In the genomic region with DNA sequence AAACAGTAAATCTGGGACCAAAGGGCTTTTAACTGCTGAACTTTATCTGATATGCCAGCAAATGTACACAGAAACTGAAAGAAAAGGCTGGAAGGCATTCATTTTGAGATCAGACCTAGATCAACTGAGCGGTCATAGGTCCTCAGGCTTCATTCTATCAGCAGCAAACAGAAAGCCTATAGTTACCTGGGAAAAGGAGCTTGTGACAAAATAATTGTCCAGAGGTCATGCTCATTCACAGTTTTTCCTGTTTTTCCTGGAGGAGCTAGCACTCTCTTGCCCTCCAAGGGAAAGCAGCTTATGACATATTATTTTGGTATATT, we compare ENCODE assay signal across 1 cellular context.
TF ChIP-seq lines count a peak whose summit lies in the region.

No MANE protein-coding gene starts in this region.

TF ChIP-seq in HepG2, 621 proteins besides CTCF, POLR2A, EP300 and RAD21 (continued from another document and continues in another):
- TF ChIP-seq, protein P1, sequence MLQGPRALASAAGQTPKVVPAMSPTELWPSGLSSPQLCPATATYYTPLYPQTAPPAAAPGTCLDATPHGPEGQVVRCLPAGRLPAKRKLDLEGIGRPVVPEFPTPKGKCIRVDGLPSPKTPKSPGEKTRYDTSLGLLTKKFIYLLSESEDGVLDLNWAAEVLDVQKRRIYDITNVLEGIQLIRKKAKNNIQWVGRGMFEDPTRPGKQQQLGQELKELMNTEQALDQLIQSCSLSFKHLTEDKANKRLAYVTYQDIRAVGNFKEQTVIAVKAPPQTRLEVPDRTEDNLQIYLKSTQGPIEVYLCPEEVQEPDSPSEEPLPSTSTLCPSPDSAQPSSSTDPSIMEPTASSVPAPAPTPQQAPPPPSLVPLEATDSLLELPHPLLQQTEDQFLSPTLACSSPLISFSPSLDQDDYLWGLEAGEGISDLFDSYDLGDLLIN (CRISPR knock-in tag; IDR thresholded peaks at IDR 0.05; ENCODE audit: borderline replicate concordance) = no peak
- TF ChIP-seq, protein P2, sequence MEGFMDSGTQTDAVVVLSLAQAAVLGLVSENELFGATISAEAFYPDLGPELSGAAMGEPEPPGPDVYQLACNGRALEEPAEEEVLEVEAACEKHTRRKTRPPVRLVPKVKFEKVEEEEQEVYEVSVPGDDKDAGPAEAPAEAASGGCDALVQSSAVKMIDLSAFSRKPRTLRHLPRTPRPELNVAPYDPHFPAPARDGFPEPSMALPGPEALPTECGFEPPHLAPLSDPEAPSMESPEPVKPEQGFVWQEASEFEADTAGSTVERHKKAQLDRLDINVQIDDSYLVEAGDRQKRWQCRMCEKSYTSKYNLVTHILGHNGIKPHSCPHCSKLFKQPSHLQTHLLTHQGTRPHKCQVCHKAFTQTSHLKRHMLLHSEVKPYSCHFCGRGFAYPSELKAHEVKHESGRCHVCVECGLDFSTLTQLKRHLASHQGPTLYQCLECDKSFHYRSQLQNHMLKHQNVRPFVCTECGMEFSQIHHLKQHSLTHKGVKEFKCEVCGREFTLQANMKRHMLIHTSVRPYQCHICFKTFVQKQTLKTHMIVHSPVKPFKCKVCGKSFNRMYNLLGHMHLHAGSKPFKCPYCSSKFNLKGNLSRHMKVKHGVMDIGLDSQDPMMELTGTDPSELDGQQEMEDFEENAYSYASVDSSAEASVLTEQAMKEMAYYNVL (CRISPR knock-in tag; IDR thresholded peaks at IDR 0.05; ENCODE audit: borderline replicate concordance) = peak; percentile 39; the same call in 1 of the 2 replicates
- peak; percentile 47; the same call in 1 of the 2 replicates for TF ChIP-seq ZNF788 (CRISPR knock-in tag; IDR thresholded peaks at IDR 0.05; ENCODE audit: borderline replicate concordance)
- TF ChIP-seq, protein P3, sequence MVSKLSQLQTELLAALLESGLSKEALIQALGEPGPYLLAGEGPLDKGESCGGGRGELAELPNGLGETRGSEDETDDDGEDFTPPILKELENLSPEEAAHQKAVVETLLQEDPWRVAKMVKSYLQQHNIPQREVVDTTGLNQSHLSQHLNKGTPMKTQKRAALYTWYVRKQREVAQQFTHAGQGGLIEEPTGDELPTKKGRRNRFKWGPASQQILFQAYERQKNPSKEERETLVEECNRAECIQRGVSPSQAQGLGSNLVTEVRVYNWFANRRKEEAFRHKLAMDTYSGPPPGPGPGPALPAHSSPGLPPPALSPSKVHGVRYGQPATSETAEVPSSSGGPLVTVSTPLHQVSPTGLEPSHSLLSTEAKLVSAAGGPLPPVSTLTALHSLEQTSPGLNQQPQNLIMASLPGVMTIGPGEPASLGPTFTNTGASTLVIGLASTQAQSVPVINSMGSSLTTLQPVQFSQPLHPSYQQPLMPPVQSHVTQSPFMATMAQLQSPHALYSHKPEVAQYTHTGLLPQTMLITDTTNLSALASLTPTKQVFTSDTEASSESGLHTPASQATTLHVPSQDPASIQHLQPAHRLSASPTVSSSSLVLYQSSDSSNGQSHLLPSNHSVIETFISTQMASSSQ (IDR thresholded peaks at IDR 0.05; ENCODE audit: low read depth) = peak; percentile 19; the same call in 1 of the 2 replicates
- TF ChIP-seq, protein P3 (CRISPR knock-in tag; IDR thresholded peaks at IDR 0.05; ENCODE audit: borderline replicate concordance) = no peak; the same call in 1 of the 2 replicates
- peak; percentile 41; the same call in 1 of the 2 replicates for TF ChIP-seq HHEX (CRISPR knock-in tag; IDR thresholded peaks at IDR 0.05)
- peak; percentile 31 for TF ChIP-seq SOX13 (IDR thresholded peaks at IDR 0.05)
- TF ChIP-seq SOX13 (CRISPR knock-in tag; conservative IDR thresholded peaks at IDR 0.05 in 1 of 2, IDR thresholded peaks at IDR 0.05 in 1 of 2) = peak in 1 of 2 experiments; percentile 83; a peak in 2 of 4 replicates
- 0 out of 2 replicates have a peak, but pooled peaks have one; percentile 29 for TF ChIP-seq MIER2 (CRISPR knock-in tag; IDR thresholded peaks at IDR 0.05)
- TF ChIP-seq, protein P4, sequence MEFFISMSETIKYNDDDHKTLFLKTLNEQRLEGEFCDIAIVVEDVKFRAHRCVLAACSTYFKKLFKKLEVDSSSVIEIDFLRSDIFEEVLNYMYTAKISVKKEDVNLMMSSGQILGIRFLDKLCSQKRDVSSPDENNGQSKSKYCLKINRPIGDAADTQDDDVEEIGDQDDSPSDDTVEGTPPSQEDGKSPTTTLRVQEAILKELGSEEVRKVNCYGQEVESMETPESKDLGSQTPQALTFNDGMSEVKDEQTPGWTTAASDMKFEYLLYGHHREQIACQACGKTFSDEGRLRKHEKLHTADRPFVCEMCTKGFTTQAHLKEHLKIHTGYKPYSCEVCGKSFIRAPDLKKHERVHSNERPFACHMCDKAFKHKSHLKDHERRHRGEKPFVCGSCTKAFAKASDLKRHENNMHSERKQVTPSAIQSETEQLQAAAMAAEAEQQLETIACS (CRISPR knock-in tag; IDR thresholded peaks at IDR 0.05) = no peak
- TF ChIP-seq, protein P5, sequence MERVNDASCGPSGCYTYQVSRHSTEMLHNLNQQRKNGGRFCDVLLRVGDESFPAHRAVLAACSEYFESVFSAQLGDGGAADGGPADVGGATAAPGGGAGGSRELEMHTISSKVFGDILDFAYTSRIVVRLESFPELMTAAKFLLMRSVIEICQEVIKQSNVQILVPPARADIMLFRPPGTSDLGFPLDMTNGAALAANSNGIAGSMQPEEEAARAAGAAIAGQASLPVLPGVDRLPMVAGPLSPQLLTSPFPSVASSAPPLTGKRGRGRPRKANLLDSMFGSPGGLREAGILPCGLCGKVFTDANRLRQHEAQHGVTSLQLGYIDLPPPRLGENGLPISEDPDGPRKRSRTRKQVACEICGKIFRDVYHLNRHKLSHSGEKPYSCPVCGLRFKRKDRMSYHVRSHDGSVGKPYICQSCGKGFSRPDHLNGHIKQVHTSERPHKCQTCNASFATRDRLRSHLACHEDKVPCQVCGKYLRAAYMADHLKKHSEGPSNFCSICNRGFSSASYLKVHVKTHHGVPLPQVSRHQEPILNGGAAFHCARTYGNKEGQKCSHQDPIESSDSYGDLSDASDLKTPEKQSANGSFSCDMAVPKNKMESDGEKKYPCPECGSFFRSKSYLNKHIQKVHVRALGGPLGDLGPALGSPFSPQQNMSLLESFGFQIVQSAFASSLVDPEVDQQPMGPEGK (CRISPR knock-in tag; IDR thresholded peaks at IDR 0.05) = no peak
- TF ChIP-seq SOX5 (CRISPR knock-in tag; IDR thresholded peaks at IDR 0.05; ENCODE audit: borderline replicate concordance) = peak; percentile 52; the same call in 1 of the 2 replicates
- TF ChIP-seq ELF4 (CRISPR knock-in tag; IDR thresholded peaks at IDR 0.05; ENCODE audit: borderline replicate concordance) = no peak
- no peak for TF ChIP-seq ZFX (CRISPR knock-in tag; IDR thresholded peaks at IDR 0.05; ENCODE audit: low read depth)
- no peak for TF ChIP-seq FOXP1 (IDR thresholded peaks at IDR 0.05)
- TF ChIP-seq FOXP1 (CRISPR knock-in tag; IDR thresholded peaks at IDR 0.05) = peak; percentile 44; the same call in 1 of the 2 replicates
- TF ChIP-seq MAFK (conservative IDR thresholded peaks at IDR 0.05 in 1 of 2, IDR thresholded peaks at IDR 0.05 in 1 of 2; ENCODE audit: low read length in 2 of 2) = no peak
- TF ChIP-seq TBX2 (CRISPR knock-in tag; IDR thresholded peaks at IDR 0.05; ENCODE audit: borderline replicate concordance) = peak; percentile 84
- no peak for TF ChIP-seq TBX3 (IDR thresholded peaks at IDR 0.05; ENCODE audit: borderline replicate concordance)
- TF ChIP-seq HOXA7 (CRISPR knock-in tag; IDR thresholded peaks at IDR 0.05) = no peak
- TF ChIP-seq, protein P6, sequence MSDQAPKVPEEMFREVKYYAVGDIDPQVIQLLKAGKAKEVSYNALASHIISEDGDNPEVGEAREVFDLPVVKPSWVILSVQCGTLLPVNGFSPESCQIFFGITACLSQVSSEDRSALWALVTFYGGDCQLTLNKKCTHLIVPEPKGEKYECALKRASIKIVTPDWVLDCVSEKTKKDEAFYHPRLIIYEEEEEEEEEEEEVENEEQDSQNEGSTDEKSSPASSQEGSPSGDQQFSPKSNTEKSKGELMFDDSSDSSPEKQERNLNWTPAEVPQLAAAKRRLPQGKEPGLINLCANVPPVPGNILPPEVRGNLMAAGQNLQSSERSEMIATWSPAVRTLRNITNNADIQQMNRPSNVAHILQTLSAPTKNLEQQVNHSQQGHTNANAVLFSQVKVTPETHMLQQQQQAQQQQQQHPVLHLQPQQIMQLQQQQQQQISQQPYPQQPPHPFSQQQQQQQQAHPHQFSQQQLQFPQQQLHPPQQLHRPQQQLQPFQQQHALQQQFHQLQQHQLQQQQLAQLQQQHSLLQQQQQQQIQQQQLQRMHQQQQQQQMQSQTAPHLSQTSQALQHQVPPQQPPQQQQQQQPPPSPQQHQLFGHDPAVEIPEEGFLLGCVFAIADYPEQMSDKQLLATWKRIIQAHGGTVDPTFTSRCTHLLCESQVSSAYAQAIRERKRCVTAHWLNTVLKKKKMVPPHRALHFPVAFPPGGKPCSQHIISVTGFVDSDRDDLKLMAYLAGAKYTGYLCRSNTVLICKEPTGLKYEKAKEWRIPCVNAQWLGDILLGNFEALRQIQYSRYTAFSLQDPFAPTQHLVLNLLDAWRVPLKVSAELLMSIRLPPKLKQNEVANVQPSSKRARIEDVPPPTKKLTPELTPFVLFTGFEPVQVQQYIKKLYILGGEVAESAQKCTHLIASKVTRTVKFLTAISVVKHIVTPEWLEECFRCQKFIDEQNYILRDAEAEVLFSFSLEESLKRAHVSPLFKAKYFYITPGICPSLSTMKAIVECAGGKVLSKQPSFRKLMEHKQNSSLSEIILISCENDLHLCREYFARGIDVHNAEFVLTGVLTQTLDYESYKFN (CRISPR knock-in tag; conservative IDR thresholded peaks at IDR 0.05) = peak; percentile 96
- no peak for TF ChIP-seq PAX8 (CRISPR knock-in tag; IDR thresholded peaks at IDR 0.05; ENCODE audit: borderline replicate concordance)
- TF ChIP-seq ETV5 (CRISPR knock-in tag; IDR thresholded peaks at IDR 0.05; ENCODE audit: borderline replicate concordance) = peak; percentile 25; the same call in 1 of the 2 replicates
- peak; percentile 83 for TF ChIP-seq NCOA2 (CRISPR knock-in tag; IDR thresholded peaks at IDR 0.05)
- TF ChIP-seq ADNP (CRISPR knock-in tag; IDR thresholded peaks at IDR 0.05) = no peak
- TF ChIP-seq, protein P7, sequence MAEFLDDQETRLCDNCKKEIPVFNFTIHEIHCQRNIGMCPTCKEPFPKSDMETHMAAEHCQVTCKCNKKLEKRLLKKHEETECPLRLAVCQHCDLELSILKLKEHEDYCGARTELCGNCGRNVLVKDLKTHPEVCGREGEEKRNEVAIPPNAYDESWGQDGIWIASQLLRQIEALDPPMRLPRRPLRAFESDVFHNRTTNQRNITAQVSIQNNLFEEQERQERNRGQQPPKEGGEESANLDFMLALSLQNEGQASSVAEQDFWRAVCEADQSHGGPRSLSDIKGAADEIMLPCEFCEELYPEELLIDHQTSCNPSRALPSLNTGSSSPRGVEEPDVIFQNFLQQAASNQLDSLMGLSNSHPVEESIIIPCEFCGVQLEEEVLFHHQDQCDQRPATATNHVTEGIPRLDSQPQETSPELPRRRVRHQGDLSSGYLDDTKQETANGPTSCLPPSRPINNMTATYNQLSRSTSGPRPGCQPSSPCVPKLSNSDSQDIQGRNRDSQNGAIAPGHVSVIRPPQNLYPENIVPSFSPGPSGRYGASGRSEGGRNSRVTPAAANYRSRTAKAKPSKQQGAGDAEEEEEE (CRISPR knock-in tag; IDR thresholded peaks at IDR 0.05; ENCODE audit: borderline replicate concordance) = no peak
- TF ChIP-seq ZNF383 (CRISPR knock-in tag; IDR thresholded peaks at IDR 0.05; ENCODE audit: borderline replicate concordance) = no peak
- no peak for TF ChIP-seq SETDB1 (CRISPR knock-in tag; IDR thresholded peaks at IDR 0.05; ENCODE audit: borderline replicate concordance)
- TF ChIP-seq PHF20 (CRISPR knock-in tag; IDR thresholded peaks at IDR 0.05) = no peak
- no peak for TF ChIP-seq ZNF530 (CRISPR knock-in tag; IDR thresholded peaks at IDR 0.05; ENCODE audit: low read depth)
- 0 out of 2 replicates have a peak, but pooled peaks have one; percentile 27 for TF ChIP-seq KDM3A (CRISPR knock-in tag; IDR thresholded peaks at IDR 0.05; ENCODE audit: low read depth)
- peak; percentile 40; the same call in 1 of the 2 replicates for TF ChIP-seq ZMYM4 (CRISPR knock-in tag; IDR thresholded peaks at IDR 0.05)
- peak; percentile 22; the same call in 1 of the 2 replicates for TF ChIP-seq ZNF124 (CRISPR knock-in tag; IDR thresholded peaks at IDR 0.05)
- TF ChIP-seq NONO (IDR thresholded peaks at IDR 0.05) = no peak
- 0 out of 2 replicates have a peak, but pooled peaks have one; percentile 31 for TF ChIP-seq NONO (CRISPR knock-in tag; conservative IDR thresholded peaks at IDR 0.05)
- no peak for TF ChIP-seq NFKB2 (CRISPR knock-in tag; IDR thresholded peaks at IDR 0.05; ENCODE audit: borderline replicate concordance)
- TF ChIP-seq, protein P8, sequence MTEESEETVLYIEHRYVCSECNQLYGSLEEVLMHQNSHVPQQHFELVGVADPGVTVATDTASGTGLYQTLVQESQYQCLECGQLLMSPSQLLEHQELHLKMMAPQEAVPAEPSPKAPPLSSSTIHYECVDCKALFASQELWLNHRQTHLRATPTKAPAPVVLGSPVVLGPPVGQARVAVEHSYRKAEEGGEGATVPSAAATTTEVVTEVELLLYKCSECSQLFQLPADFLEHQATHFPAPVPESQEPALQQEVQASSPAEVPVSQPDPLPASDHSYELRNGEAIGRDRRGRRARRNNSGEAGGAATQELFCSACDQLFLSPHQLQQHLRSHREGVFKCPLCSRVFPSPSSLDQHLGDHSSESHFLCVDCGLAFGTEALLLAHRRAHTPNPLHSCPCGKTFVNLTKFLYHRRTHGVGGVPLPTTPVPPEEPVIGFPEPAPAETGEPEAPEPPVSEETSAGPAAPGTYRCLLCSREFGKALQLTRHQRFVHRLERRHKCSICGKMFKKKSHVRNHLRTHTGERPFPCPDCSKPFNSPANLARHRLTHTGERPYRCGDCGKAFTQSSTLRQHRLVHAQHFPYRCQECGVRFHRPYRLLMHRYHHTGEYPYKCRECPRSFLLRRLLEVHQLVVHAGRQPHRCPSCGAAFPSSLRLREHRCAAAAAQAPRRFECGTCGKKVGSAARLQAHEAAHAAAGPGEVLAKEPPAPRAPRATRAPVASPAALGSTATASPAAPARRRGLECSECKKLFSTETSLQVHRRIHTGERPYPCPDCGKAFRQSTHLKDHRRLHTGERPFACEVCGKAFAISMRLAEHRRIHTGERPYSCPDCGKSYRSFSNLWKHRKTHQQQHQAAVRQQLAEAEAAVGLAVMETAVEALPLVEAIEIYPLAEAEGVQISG (CRISPR knock-in tag; IDR thresholded peaks at IDR 0.05) = no peak
- TF ChIP-seq GATA4 (IDR thresholded peaks at IDR 0.05; ENCODE audit: borderline replicate concordance, low read depth) = peak; percentile 90; the same call in 1 of the 2 replicates
- TF ChIP-seq SALL1 (CRISPR knock-in tag; IDR thresholded peaks at IDR 0.05) = peak; percentile 42; the same call in 1 of the 2 replicates
